In genomic region chr5:40568548-40568947, GRCh38 we compare ENCODE assay signal across 27 cellular contexts.
"Had no signal": no experiment of that assay in that cellular context is flagged by ENCODE, and none has a peak within 500 bp of the region (broad histone marks: within the 10 kb centered on the region; RNA-seq: fewer than 3 reads in every experiment).

No MANE protein-coding gene starts in this region.

- H3K4me3 Mint-ChIP-seq: activated CD8-positive, alpha-beta memory T cell treated with anti-CD3 and anti-CD28 coated beads, Interleukin-2, amount 10 ng/mL, durations not matched to agents 7 days and 5 days; activated CD8-positive, alpha-beta T cell treated with anti-CD3 and anti-CD28 coated beads for 36 hours; activated naive CD8-positive, alpha-beta T cell treated with anti-CD3 and anti-CD28 coated beads for 36 hours; dendritic cell treated with granulocyte-macrophage colony-stimulating factor and Interleukin-4, amounts not matched to agents 40 ng/mL and 50 ng/mL, for 4 days; naive thymus-derived CD4-positive, alpha-beta T cell; neural crest cell had no signal

- H3K27ac Mint-ChIP-seq: activated CD8-positive, alpha-beta memory T cell treated with anti-CD3 and anti-CD28 coated beads, Interleukin-2, amount 10 ng/mL, durations not matched to agents 7 days and 5 days; activated CD8-positive, alpha-beta T cell treated with anti-CD3 and anti-CD28 coated beads for 36 hours; activated naive CD8-positive, alpha-beta T cell treated with anti-CD3 and anti-CD28 coated beads for 36 hours; dendritic cell treated with granulocyte-macrophage colony-stimulating factor and Interleukin-4, amounts not matched to agents 40 ng/mL and 50 ng/mL, for 4 days had no signal

- H3K27me3 Mint-ChIP-seq: activated CD8-positive, alpha-beta memory T cell treated with anti-CD3 and anti-CD28 coated beads, Interleukin-2, amount 10 ng/mL, durations not matched to agents 7 days and 5 days; activated CD8-positive, alpha-beta T cell treated with anti-CD3 and anti-CD28 coated beads for 36 hours; activated naive CD8-positive, alpha-beta T cell treated with anti-CD3 and anti-CD28 coated beads for 36 hours; dendritic cell treated with granulocyte-macrophage colony-stimulating factor and Interleukin-4, amounts not matched to agents 40 ng/mL and 50 ng/mL, for 4 days had no signal

- H3K9me3 Mint-ChIP-seq: activated CD8-positive, alpha-beta T cell treated with anti-CD3 and anti-CD28 coated beads for 36 hours; activated naive CD8-positive, alpha-beta T cell treated with anti-CD3 and anti-CD28 coated beads for 36 hours; dendritic cell treated with granulocyte-macrophage colony-stimulating factor and Interleukin-4, amounts not matched to agents 40 ng/mL and 50 ng/mL, for 4 days had no signal

- H3K4me3 ChIP-seq: ascending aorta, gastrocnemius medialis, right atrium auricular region, suprapubic skin, tibial artery, upper lobe of right lung had no signal

- DNase-seq: activated CD4-positive, alpha-beta T cell treated with anti-CD3 and anti-CD28 coated beads for 1 hour; activated CD4-positive, alpha-beta T cell treated with anti-CD3 and anti-CD28 coated beads, Interleukin-2, amount 50 U/mL, for 1 hour; activated CD8-positive, alpha-beta memory T cell treated with anti-CD3 and anti-CD28 coated beads, Interleukin-2, amount 10 ng/mL, durations not matched to agents 7 days and 5 days; activated CD8-positive, alpha-beta T cell treated with anti-CD3 and anti-CD28 coated beads for 36 hours; activated naive CD4-positive, alpha-beta T cell; activated naive CD8-positive, alpha-beta T cell treated with anti-CD3 and anti-CD28 coated beads for 36 hours; activated T-cell treated with anti-CD3 and anti-CD28 coated beads, Interleukin-2, amount 50 U/mL, for 48 hours; brain microvascular endothelial cell; central memory CD4-positive, alpha-beta T cell; gastrocnemius medialis; glutamatergic neuron; islet precursor cell; left cardiac atrium; midbrain; naive thymus-derived CD4-positive, alpha-beta T cell; occipital lobe; stimulated activated CD4-positive, alpha-beta T cell treated with anti-CD3 and anti-CD28 coated beads, Interleukin-15, amount 100 ng/mL, for 24 hours; stimulated activated CD4-positive, alpha-beta T cell treated with anti-CD3 and anti-CD28 coated beads, Interleukin-2, amount 100 ng/mL, for 24 hours; stimulated activated naive CD4-positive, alpha-beta T cell; T-helper 2 cell; tibial artery; upper lobe of right lung had no signal

- H3K9me3 ChIP-seq: ascending aorta, gastrocnemius medialis, right atrium auricular region, suprapubic skin, tibial artery, upper lobe of right lung had no signal

- H3K36me3 ChIP-seq: ascending aorta, brain microvascular endothelial cell, gastrocnemius medialis, right atrium auricular region, suprapubic skin, tibial artery, upper lobe of right lung had no signal

- H3K27me3 ChIP-seq: ascending aorta, brain microvascular endothelial cell, gastrocnemius medialis, right atrium auricular region, suprapubic skin, tibial artery, upper lobe of right lung had no signal

- H3K4me1 ChIP-seq: ascending aorta, gastrocnemius medialis, right atrium auricular region, suprapubic skin, tibial artery, upper lobe of right lung had no signal
